8 cellular contexts compared by ENCODE assay signal in the genomic region with DNA sequence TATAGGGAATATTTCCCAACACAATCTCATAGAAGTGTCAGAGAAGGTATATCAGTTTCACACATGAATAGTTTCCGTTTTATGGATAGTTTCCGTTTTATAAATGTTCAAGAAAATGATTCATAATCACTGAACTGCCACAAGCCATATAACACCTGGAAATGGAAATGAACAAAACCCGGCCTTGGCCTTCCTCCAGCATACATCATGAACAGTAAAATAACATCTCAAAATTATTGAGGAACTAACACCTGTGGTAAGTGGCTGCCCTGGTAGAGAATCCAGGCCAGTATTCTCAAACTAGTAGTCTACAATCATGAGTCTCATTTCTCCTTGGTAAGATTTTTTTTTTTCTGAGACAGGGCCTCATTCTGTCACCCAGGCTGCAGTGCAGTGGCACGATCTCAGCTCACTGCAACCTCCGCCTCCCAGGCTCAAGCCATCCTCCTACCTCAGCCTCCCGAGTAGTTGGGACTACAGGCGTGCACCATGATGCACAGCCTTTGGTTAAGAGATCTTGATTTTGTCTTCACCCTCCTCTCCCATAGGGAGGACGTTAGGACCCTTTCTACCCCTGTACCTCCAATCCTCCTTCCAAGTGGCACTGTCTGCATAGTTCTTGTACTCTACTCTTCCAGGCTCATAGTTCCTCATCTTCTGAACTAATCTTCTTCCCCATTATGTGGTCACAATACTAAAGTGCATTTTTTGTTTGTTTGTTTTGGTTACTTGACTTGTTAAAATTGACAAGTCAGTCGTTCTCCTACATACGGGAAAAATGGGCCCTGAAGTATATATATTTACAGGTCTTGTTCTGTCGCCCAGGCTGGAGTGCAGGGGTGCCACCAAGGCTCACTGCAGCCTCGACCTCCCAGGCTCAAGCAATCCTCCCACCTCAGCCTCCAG. TPM values are rescaled to one million over a fixed set of nuclear protein-coding genes. Genes with fewer than 3 reads are reported as not detected.
DNase-seq lines count a peak whose midpoint lies in the region; ATAC-seq and TF ChIP-seq lines count a peak whose summit lies in the region.

No MANE protein-coding gene starts in this region.

- TF ChIP-seq POLR2A in breast epithelium (IDR thresholded peaks at IDR 0.05), result no peak

- no peak overlapping the region for H2AFZ ChIP-seq in neural cell (ENCODE audit: low read depth, low read length)

- H3K4me3 ChIP-seq in MG63 (peak overlapping the region; percentile 76), breast epithelium (peak overlapping the region; percentile 68 to 75 (median 71)), neural cell (ENCODE audit: low read length) (peak overlapping the region; percentile 63)

- H3K9me3 ChIP-seq in MG63 (no peaks in the 10 kb centered on the region), breast epithelium (no peaks in the 10 kb centered on the region), neural cell (ENCODE audit: low read length) (no peaks in the 10 kb centered on the region)

- peak overlapping the region; percentile 59 for H3K9ac ChIP-seq in neural cell (ENCODE audit: low read length)

- H3K27ac ChIP-seq in breast epithelium, result peak overlapping the region in 1 of 2 donors; percentile 93
- H3K27ac ChIP-seq in neural cell (ENCODE audit: low read length), result no peak overlapping the region

- no peaks in the 10 kb centered on the region for H3F3A ChIP-seq in neural cell (ENCODE audit: insufficient read depth, low read length, poor library complexity, severe bottlenecking)

- TF ChIP-seq EP300 in neural cell (conservative IDR thresholded peaks at IDR 0.05; ENCODE audit: poor library complexity, severe bottlenecking), result no peak

- DNase-seq in MG63 (no peak), breast epithelium (ENCODE audit: low spot score in 2 of 2) (no peak), LoVo (ENCODE audit: low spot score) (no peak), NCI-H187 treated with DMSO at 0.1 percent for 48 hours (lab: John Stamatoyannopoulos, UW) (no peak), GM20000 (ENCODE audit: low spot score) (no peak), GOT3 (lab: John Stamatoyannopoulos, UW) (no peak)

- H3K9me2 ChIP-seq in neural cell (ENCODE audit: insufficient read depth, low read length), result no peaks in the 10 kb centered on the region

- no peaks in the 10 kb centered on the region for H3K36me3 ChIP-seq in MG63
- H3K36me3 ChIP-seq in breast epithelium, result no peaks in the 10 kb centered on the region
- H3K36me3 ChIP-seq in neural cell (ENCODE audit: insufficient read depth, low read length), result no peaks in the 10 kb centered on the region

- no peaks in the 10 kb centered on the region for H3K4me1 ChIP-seq in breast epithelium

- intact Hi-C loops in breast epithelium (cut with DNase I; ENCODE audit: low total_unique reads), result no loop called here

- no peaks in the 10 kb centered on the region for H4K20me1 ChIP-seq in neural cell (ENCODE audit: insufficient read depth)

- TF ChIP-seq CTCF in breast epithelium (IDR thresholded peaks at IDR 0.05) (no peak), neural cell (IDR thresholded peaks at IDR 0.05; ENCODE audit: poor library complexity, severe bottlenecking) (no peak), GM20000 (IDR thresholded peaks at IDR 0.05; ENCODE audit: extremely low read depth, missing control alignments) (no peak)

- ATAC-seq in GM18508 (IDR thresholded peaks at IDR 0.05; ENCODE audit: insufficient read depth, unreplicated experiment), result peak; percentile 34

- H3K27me3 ChIP-seq in MG63, result no peaks in the 10 kb centered on the region
- no peaks in the 10 kb centered on the region for H3K27me3 ChIP-seq in breast epithelium
- H3K27me3 ChIP-seq in neural cell (ENCODE audit: insufficient read depth, low read depth, low read length), result no peaks in the 10 kb centered on the region

- no peaks in the 10 kb centered on the region for H3K79me2 ChIP-seq in neural cell (replicated peaks; ENCODE audit: insufficient read depth, low read length)

- H3K4me2 ChIP-seq in neural cell (ENCODE audit: low read length), result no peak overlapping the region

- TF ChIP-seq RAD21 in neural cell (conservative IDR thresholded peaks at IDR 0.05), result no peak

TF ChIP-seq in neural cell, 6 proteins besides CTCF, POLR2A, EP300 and RAD21:
- TF ChIP-seq EZH2 (IDR thresholded peaks at IDR 0.05; ENCODE audit: borderline replicate concordance, insufficient read depth, low read length, poor library complexity, severe bottlenecking) (no peak), SMC3 (conservative IDR thresholded peaks at IDR 0.05; ENCODE audit: poor library complexity) (no peak), MXI1 (conservative IDR thresholded peaks at IDR 0.05; ENCODE audit: poor library complexity, severe bottlenecking) (no peak), TAF1 (IDR thresholded peaks at IDR 0.05; ENCODE audit: low read depth) (no peak), POLR2AphosphoS5 (IDR thresholded peaks at IDR 0.05) (no peak)
- TF ChIP-seq, protein P1, sequence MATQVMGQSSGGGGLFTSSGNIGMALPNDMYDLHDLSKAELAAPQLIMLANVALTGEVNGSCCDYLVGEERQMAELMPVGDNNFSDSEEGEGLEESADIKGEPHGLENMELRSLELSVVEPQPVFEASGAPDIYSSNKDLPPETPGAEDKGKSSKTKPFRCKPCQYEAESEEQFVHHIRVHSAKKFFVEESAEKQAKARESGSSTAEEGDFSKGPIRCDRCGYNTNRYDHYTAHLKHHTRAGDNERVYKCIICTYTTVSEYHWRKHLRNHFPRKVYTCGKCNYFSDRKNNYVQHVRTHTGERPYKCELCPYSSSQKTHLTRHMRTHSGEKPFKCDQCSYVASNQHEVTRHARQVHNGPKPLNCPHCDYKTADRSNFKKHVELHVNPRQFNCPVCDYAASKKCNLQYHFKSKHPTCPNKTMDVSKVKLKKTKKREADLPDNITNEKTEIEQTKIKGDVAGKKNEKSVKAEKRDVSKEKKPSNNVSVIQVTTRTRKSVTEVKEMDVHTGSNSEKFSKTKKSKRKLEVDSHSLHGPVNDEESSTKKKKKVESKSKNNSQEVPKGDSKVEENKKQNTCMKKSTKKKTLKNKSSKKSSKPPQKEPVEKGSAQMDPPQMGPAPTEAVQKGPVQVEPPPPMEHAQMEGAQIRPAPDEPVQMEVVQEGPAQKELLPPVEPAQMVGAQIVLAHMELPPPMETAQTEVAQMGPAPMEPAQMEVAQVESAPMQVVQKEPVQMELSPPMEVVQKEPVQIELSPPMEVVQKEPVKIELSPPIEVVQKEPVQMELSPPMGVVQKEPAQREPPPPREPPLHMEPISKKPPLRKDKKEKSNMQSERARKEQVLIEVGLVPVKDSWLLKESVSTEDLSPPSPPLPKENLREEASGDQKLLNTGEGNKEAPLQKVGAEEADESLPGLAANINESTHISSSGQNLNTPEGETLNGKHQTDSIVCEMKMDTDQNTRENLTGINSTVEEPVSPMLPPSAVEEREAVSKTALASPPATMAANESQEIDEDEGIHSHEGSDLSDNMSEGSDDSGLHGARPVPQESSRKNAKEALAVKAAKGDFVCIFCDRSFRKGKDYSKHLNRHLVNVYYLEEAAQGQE (IDR thresholded peaks at IDR 0.05; ENCODE audit: borderline replicate concordance), result no peak

RNA-seq across cellular contexts. Expression of a gene that starts 15.0 kb away (rescaled TPM):
- total RNA-seq in MG63 (2014; rRNA removed; shearing (Covaris generic); ENCODE audit: low replicate concordance), result 0.53 TPM in 1 of 2 replicates, not detected in the other
- total RNA-seq in breast epithelium, result 1 to 10 TPM; 1.6 to 6.9 (median 5.0) TPM
- polyA plus RNA-seq in neural cell, result 6.8 and 8.0 TPM in 2 replicates
- polyA minus RNA-seq in neural cell, result 5.0 and 5.1 TPM in 2 replicates
